12 cellular contexts compared by ENCODE assay signal in the genomic region with DNA sequence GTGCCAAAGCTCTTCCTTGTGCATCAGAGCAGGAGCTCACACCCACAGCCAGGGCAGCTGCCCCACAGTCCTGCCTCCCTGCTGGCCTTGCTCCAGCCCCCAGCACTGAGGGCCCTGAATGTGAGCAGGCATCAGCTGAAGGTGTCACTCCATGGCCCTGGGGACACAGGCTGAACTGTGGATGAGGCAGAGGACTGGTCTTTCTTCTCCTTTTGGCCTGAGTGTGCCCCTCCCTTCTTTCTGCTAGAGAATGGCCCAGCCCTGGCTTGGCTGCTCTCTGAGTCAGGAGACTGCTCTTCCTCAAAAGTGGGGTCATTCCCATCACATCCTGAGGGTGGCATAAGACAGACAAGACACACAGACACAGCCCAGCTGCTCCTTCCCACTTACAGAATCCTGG. TPM values are rescaled to one million over a fixed set of nuclear protein-coding genes. Genes with fewer than 3 reads are reported as not detected.
DNase-seq lines count a peak whose midpoint lies in the region; ATAC-seq and TF ChIP-seq lines count a peak whose summit lies in the region.
"Had no signal": no experiment of that assay in that cellular context is flagged by ENCODE, and none has a peak within 500 bp of the region (broad histone marks: within the 10 kb centered on the region; RNA-seq: fewer than 3 reads in every experiment).

No MANE protein-coding gene starts in this region.

- DNase-seq in NCI-H2196 (lab: John Stamatoyannopoulos, UW; ENCODE audit: unreplicated experiment) (peak; percentile 39), NCI-H2196 treated with DMSO at 0.1 percent for 48 hours (lab: John Stamatoyannopoulos, UW; ENCODE audit: unreplicated experiment) (no peak), NCI-H226 (peak; percentile 42), coronary artery (ENCODE audit: low spot score) (peak; percentile 69), sciatic nerve (ENCODE audit: low spot score) (peak; percentile 34), cerebellar nuclear complex (lab: John Stamatoyannopoulos, UW) (no peak)
- no peak for DNase-seq in effector CD4-positive, alpha-beta T cell
- DNase-seq: activated CD4-positive, alpha-beta memory T cell treated with anti-CD3 and anti-CD28 coated beads for 36 hours had no signal

- no peak for TF ChIP-seq CTCF in coronary artery (IDR thresholded peaks at IDR 0.05)

- no peak overlapping the region for H3K27ac ChIP-seq in coronary artery
- H3K27ac ChIP-seq: hepatocyte had no signal

- no peak overlapping the region for H3K4me3 ChIP-seq in coronary artery
- H3K4me3 ChIP-seq: hepatocyte had no signal

- ATAC-seq in sciatic nerve = no peak
- no peak for ATAC-seq in GM21390 (IDR thresholded peaks at IDR 0.05; ENCODE audit: unreplicated experiment)

- intact Hi-C loops in sciatic nerve (cut with DNase I) = no loop called here

RNA-seq across cellular contexts. Expression of gene OTOG, which starts 16.2 kb away (rescaled TPM):
- not detected for total RNA-seq in sciatic nerve
- total RNA-seq: activated CD4-positive, alpha-beta memory T cell treated with anti-CD3 and anti-CD28 coated beads for 36 hours; mononuclear cell; NCI-H460 had no signal

RNA-seq across cellular contexts. Expression of gene USH1C, which starts 19.0 kb away (rescaled TPM):
- not detected for total RNA-seq in sciatic nerve
- total RNA-seq: activated CD4-positive, alpha-beta memory T cell treated with anti-CD3 and anti-CD28 coated beads for 36 hours; mononuclear cell had no signal

Comparison
In these comparisons a context has a peak if more than half of its experiments do, and no peak if none do; other contexts are left out.
1. DNase-seq: peak in NCI-H2196 (single experiment), NCI-H226 (single experiment), coronary artery (single experiment) and sciatic nerve (single experiment); none in NCI-H2196 treated with DMSO at 0.1 percent for 48 hours (single experiment), effector CD4-positive, alpha-beta T cell (single experiment) and cerebellar nuclear complex (0 of 2).